In genomic region chr2:43057026-43057741, GRCh38 we compare ENCODE assay signal across 11 cellular contexts.
A peak's percentile ranks its signal among the peaks of the same experiment; 100 is the strongest.
DNase-seq lines count a peak whose midpoint lies in the region; ATAC-seq and TF ChIP-seq lines count a peak whose summit lies in the region.
"Had no signal": no experiment of that assay in that cellular context is flagged by ENCODE, and none has a peak within 500 bp of the region (broad histone marks: within the 10 kb centered on the region; RNA-seq: fewer than 3 reads in every experiment).

No MANE protein-coding gene starts in this region.

- peaks cover 10% of the 10 kb centered on the region for H3K9me3 Mint-ChIP-seq in mesothelial cell of epicardium
- peaks cover 0 to 2% of the 10 kb centered on the region in 2 donors for H3K9me3 Mint-ChIP-seq in activated T-cell treated with anti-CD3 and anti-CD28 coated beads, Interleukin-2, amount 50 U/mL, for 72 hours

- H3K36me3 Mint-ChIP-seq in mesothelial cell of epicardium: peaks cover 7% of the 10 kb centered on the region
- peaks cover 2 to 3% of the 10 kb centered on the region in 2 donors for H3K36me3 Mint-ChIP-seq in activated T-cell treated with anti-CD3 and anti-CD28 coated beads, Interleukin-2, amount 50 U/mL, for 72 hours (ENCODE audit: insufficient read depth in 2 of 2)

- DNase-seq in Right ventricle myocardium superior: peak; percentile 81
- DNase-seq in right atrium auricular region (ENCODE audit: low spot score): no peak
- DNase-seq in body of pancreas: peak; percentile 56 to 80 (median 69)
- no peak for DNase-seq in mesothelial cell of epicardium (ENCODE audit: low spot score in 2 of 2, unreplicated experiment in 2 of 2)
- no peak for DNase-seq in activated T-cell treated with anti-CD3 and anti-CD28 coated beads, Interleukin-2, amount 50 U/mL, for 72 hours
- no peak for DNase-seq in NCI-H146 treated with DMSO at 0.1 percent for 48 hours (lab: John Stamatoyannopoulos, UW; ENCODE audit: unreplicated experiment)
- DNase-seq: activated CD4-positive, CD25-positive, alpha-beta regulatory T cell; stimulated activated CD4-positive, alpha-beta T cell treated with anti-CD3 and anti-CD28 coated beads, Interleukin-1b, Interleukin-23, amount 100 ng/mL, for 48 hours had no signal

- peaks cover 56% of the 10 kb centered on the region for H3K4me1 Mint-ChIP-seq in mesothelial cell of epicardium
- H3K4me1 Mint-ChIP-seq in activated T-cell treated with anti-CD3 and anti-CD28 coated beads, Interleukin-2, amount 50 U/mL, for 72 hours (ENCODE audit: low read depth): peaks cover 37% of the 10 kb centered on the region

- intact Hi-C loops in Right ventricle myocardium superior (cut with DNase I): no loop called here
- intact Hi-C loops in body of pancreas (cut with DNase I): no loop called here

- TF ChIP-seq CTCF in right atrium auricular region (IDR thresholded peaks at IDR 0.05) (no peak), body of pancreas (IDR thresholded peaks at IDR 0.05) (no peak), mesothelial cell of epicardium (IDR thresholded peaks at IDR 0.05; ENCODE audit: unreplicated experiment) (no peak)

- ATAC-seq in Right ventricle myocardium superior (ENCODE audit: poor library complexity) (peak; percentile 80), body of pancreas (peak; percentile 74), HG03175 (IDR thresholded peaks at IDR 0.05; ENCODE audit: unreplicated experiment) (no peak), HG03457 (IDR thresholded peaks at IDR 0.05; ENCODE audit: unreplicated experiment) (no peak)
- no peak for ATAC-seq in activated T-cell treated with anti-CD3 and anti-CD28 coated beads, Interleukin-2, amount 50 U/mL, for 72 hours (replicated peaks in 1 of 2)

- no peak overlapping the region for H3K4me3 Mint-ChIP-seq in mesothelial cell of epicardium
- no peak overlapping the region for H3K4me3 Mint-ChIP-seq in activated T-cell treated with anti-CD3 and anti-CD28 coated beads, Interleukin-2, amount 50 U/mL, for 72 hours

- H3K27me3 Mint-ChIP-seq in mesothelial cell of epicardium (ENCODE audit: low read depth): no peaks in the 10 kb centered on the region
- H3K27me3 Mint-ChIP-seq in activated T-cell treated with anti-CD3 and anti-CD28 coated beads, Interleukin-2, amount 50 U/mL, for 72 hours (ENCODE audit: low read depth): no peaks in the 10 kb centered on the region

- H3K4me3 ChIP-seq in right atrium auricular region: no peak overlapping the region
- no peak overlapping the region for H3K4me3 ChIP-seq in body of pancreas
- H3K4me3 ChIP-seq: suprapubic skin had no signal

- no peak for TF ChIP-seq POLR2A in body of pancreas (IDR thresholded peaks at IDR 0.05)

- H3K4me1 ChIP-seq in right atrium auricular region (peaks cover 0 to 37% of the 10 kb centered on the region in 2 donors), body of pancreas (peaks cover 12% of the 10 kb centered on the region)

- H3K9me3 ChIP-seq in right atrium auricular region (peaks cover 0 to 9% of the 10 kb centered on the region in 2 donors), body of pancreas (no peaks in the 10 kb centered on the region)

- H3K27me3 ChIP-seq in right atrium auricular region: no peaks in the 10 kb centered on the region
- no peaks in the 10 kb centered on the region for H3K27me3 ChIP-seq in body of pancreas
- H3K27me3 ChIP-seq: suprapubic skin had no signal

- no peaks in the 10 kb centered on the region for H3K36me3 ChIP-seq in right atrium auricular region
- no peaks in the 10 kb centered on the region for H3K36me3 ChIP-seq in body of pancreas (replicated peaks in 1 of 2; ENCODE audit: insufficient read depth in 1 of 2, low read depth in 2 of 2)
- H3K36me3 ChIP-seq: suprapubic skin had no signal

- WGBS in body of pancreas, 2 donors: 64 to 70% methylated on average over 9 to 16 of the region's 16 CpGs

- H3K27ac ChIP-seq in right atrium auricular region: no peak overlapping the region
- H3K27ac ChIP-seq in body of pancreas: no peak overlapping the region
- H3K27ac ChIP-seq: suprapubic skin had no signal

- H3K27ac Mint-ChIP-seq in mesothelial cell of epicardium: peak overlapping the region; percentile 74
- no peak overlapping the region for H3K27ac Mint-ChIP-seq in activated T-cell treated with anti-CD3 and anti-CD28 coated beads, Interleukin-2, amount 50 U/mL, for 72 hours

Comparison
In these comparisons a context has a peak if more than half of its experiments do, and no peak if none do; other contexts are left out.
1. DNase-seq: peak in Right ventricle myocardium superior (single experiment) and body of pancreas (4 of 4); none in right atrium auricular region (single experiment), mesothelial cell of epicardium (0 of 2), activated T-cell treated with anti-CD3 and anti-CD28 coated beads, Interleukin-2, amount 50 U/mL, for 72 hours (0 of 2) and NCI-H146 treated with DMSO at 0.1 percent for 48 hours (single experiment).
2. ATAC-seq: peak in Right ventricle myocardium superior (single experiment) and body of pancreas (single experiment); none in HG03175 (single experiment), activated T-cell treated with anti-CD3 and anti-CD28 coated beads, Interleukin-2, amount 50 U/mL, for 72 hours (0 of 2) and HG03457 (single experiment).